Comparison of ENCODE assay signal across 11 cellular contexts in genomic region chr3:179236676-179237301, GRCh38. TPM values are rescaled to one million over a fixed set of nuclear protein-coding genes. Genes with fewer than 3 reads are reported as not detected.
DNase-seq lines count a peak whose midpoint lies in the region; ATAC-seq and TF ChIP-seq lines count a peak whose summit lies in the region.
"Had no signal": no experiment of that assay in that cellular context is flagged by ENCODE, and none has a peak within 500 bp of the region (broad histone marks: within the 10 kb centered on the region; RNA-seq: fewer than 3 reads in every experiment).

No MANE protein-coding gene starts in this region.

- no peaks in the 10 kb centered on the region for H3K27me3 ChIP-seq in DND-41 (ENCODE audit: insufficient read depth, low read length, poor library complexity)
- H3K27me3 ChIP-seq in OCI-LY3 (ENCODE audit: low read depth, low read length), result no peaks in the 10 kb centered on the region
- no peaks in the 10 kb centered on the region for H3K27me3 ChIP-seq in hepatocyte

- no peaks in the 10 kb centered on the region for H3K79me2 ChIP-seq in DND-41 (ENCODE audit: insufficient read depth, low read length)
- H3K79me2 ChIP-seq in OCI-LY3 (ENCODE audit: low read length), result no peaks in the 10 kb centered on the region
- no peaks in the 10 kb centered on the region for H3K79me2 ChIP-seq in hepatocyte

- no peak overlapping the region for H3K9ac ChIP-seq in DND-41 (ENCODE audit: low read depth, low read length)
- no peak overlapping the region for H3K9ac ChIP-seq in OCI-LY3 (ENCODE audit: low read length)

- WGBS in hepatocyte (ENCODE audit: low lambda C conversion rate, missing lambda C conversion rate), result 92% methylated on average over 2 of the region's 2 CpGs

- H3K9me3 ChIP-seq in DND-41 (ENCODE audit: insufficient read depth, low read length, severe bottlenecking), result no peaks in the 10 kb centered on the region
- H3K9me3 ChIP-seq in OCI-LY3 (ENCODE audit: insufficient read depth, low read length), result no peaks in the 10 kb centered on the region
- no peaks in the 10 kb centered on the region for H3K9me3 ChIP-seq in hepatocyte (ENCODE audit: low read depth)

- H3K4me2 ChIP-seq in DND-41 (ENCODE audit: insufficient read depth, low read length) (no peak overlapping the region), OCI-LY3 (ENCODE audit: low read length) (peak overlapping the region; percentile 16; the same call in 1 of the 2 replicates), hepatocyte (no peak overlapping the region)

- H3K36me3 ChIP-seq in DND-41 (ENCODE audit: insufficient read depth, low read length) (peaks cover 18% of the 10 kb centered on the region), OCI-LY3 (replicated peaks; ENCODE audit: low read depth, low read length) (peaks cover 12% of the 10 kb centered on the region), hepatocyte (replicated peaks; ENCODE audit: insufficient read depth, low read depth) (no peaks in the 10 kb centered on the region)

- DNase-seq in DND-41 (no peak), globus pallidus (ENCODE audit: low spot score) (no peak), SW480 (ENCODE audit: low spot score) (no peak), hepatocyte (ENCODE audit: low spot score) (no peak), H4 (ENCODE audit: low spot score) (no peak)
- DNase-seq: CD8-positive, alpha-beta memory T cell; NCI-H187; stimulated activated naive CD4-positive, alpha-beta T cell treated with Interleukin-2 at 50 U/mL for 16 hours had no signal

- TF ChIP-seq CTCF in DND-41 (IDR thresholded peaks at IDR 0.05; ENCODE audit: borderline replicate concordance, extremely low read depth, low read length, poor library complexity, severe bottlenecking), result no peak
- TF ChIP-seq CTCF in OCI-LY3 (IDR thresholded peaks at IDR 0.05; ENCODE audit: low read depth, low read length), result no peak
- no peak for TF ChIP-seq CTCF in hepatocyte (IDR thresholded peaks at IDR 0.05; ENCODE audit: poor library complexity)

- H2AFZ ChIP-seq in DND-41 (ENCODE audit: low read depth, low read length) (no peak overlapping the region), OCI-LY3 (ENCODE audit: low read depth, low read length) (no peak overlapping the region), hepatocyte (no peak overlapping the region)

- ATAC-seq in DND-41 (ENCODE audit: insufficient read depth, low read depth) (peak; percentile 86), GM19395 (IDR thresholded peaks at IDR 0.05; ENCODE audit: unreplicated experiment) (peak; percentile 83), HG03060 (IDR thresholded peaks at IDR 0.05; ENCODE audit: low read depth, unreplicated experiment) (peak; percentile 70)

- no peaks in the 10 kb centered on the region for H3K9me2 ChIP-seq in hepatocyte (replicated peaks; ENCODE audit: insufficient read depth)

- H3K4me3 ChIP-seq in DND-41 (ENCODE audit: low read depth in 1 of 2, low read length in 2 of 2), result no peak overlapping the region
- H3K4me3 ChIP-seq in OCI-LY3 (ENCODE audit: low read length), result no peak overlapping the region
- no peak overlapping the region for H3K4me3 ChIP-seq in hepatocyte

- no peaks in the 10 kb centered on the region for H4K20me1 ChIP-seq in DND-41 (ENCODE audit: insufficient read depth, low read length)
- H4K20me1 ChIP-seq in OCI-LY3 (ENCODE audit: insufficient read depth, low read length), result no peaks in the 10 kb centered on the region
- no peaks in the 10 kb centered on the region for H4K20me1 ChIP-seq in hepatocyte (ENCODE audit: insufficient read depth, poor library complexity, severe bottlenecking)

- H3K4me1 ChIP-seq in DND-41 (ENCODE audit: insufficient read depth, low read length), result no peaks in the 10 kb centered on the region
- H3K4me1 ChIP-seq in OCI-LY3 (ENCODE audit: low read length), result 0 out of 2 replicates have a peak, but pooled peaks cover 4% of the 10 kb centered on the region
- no peaks in the 10 kb centered on the region for H3K4me1 ChIP-seq in hepatocyte (ENCODE audit: insufficient read depth)

- H3K27ac ChIP-seq in DND-41 (ENCODE audit: low read length) (no peak overlapping the region), OCI-LY3 (ENCODE audit: low read length) (no peak overlapping the region), hepatocyte (no peak overlapping the region)

RNA-seq across cellular contexts. Expression of gene KCNMB3, which starts 14.1 kb away (rescaled TPM):
- 2.2 and 2.6 TPM in 2 replicates for total RNA-seq in hepatocyte
- polyA plus RNA-seq in hepatocyte, result 3.2 and 3.5 TPM in 2 replicates
- total RNA-seq in H4 (2014; rRNA removed; shearing (Covaris generic)), result 0.02 and 0.62 TPM in 2 replicates
- polyA plus RNA-seq: CD8-positive, alpha-beta memory T cell had no signal
